ENCODE assay signal across 18 cellular contexts in the genomic region with DNA sequence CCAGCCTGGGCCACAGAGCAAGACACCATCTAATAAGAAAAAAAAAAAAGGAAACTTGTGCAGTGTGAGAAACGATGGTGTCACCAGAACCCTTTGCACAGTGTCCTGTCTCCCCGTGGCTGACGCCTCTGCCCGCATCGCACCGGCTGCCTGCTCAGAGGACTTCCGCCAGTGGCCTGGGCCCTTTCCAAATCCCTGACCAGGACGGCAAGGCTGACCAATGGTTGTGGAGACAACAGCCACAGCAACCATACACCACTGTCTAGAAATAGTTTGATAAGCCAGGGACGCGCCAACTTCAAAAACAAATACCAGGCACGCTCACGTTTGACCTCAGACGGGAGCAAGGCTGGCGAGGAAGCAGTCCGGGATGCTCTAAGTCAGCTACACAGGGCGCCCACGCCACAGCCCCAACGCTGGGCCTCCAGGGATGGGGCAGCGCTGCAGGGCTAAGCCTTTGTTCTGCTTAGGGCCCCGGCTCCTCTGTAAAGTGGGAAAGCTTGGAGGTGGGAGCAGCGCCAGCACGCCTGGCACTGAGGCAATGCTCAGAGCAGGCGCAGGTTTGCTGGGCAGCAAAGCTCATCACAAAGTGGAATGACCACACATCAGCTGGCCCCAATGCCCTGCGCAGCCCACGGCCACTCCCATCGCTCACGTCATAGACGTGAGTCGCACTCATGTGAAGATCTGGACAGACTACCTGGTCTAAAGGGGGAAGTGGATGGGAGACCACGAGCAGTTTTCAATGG. TPM values are rescaled to one million over a fixed set of nuclear protein-coding genes. Genes with fewer than 3 reads are reported as not detected.
DNase-seq lines count a peak whose midpoint lies in the region; ATAC-seq and TF ChIP-seq lines count a peak whose summit lies in the region.
"Had no signal": no experiment of that assay in that cellular context is flagged by ENCODE, and none has a peak within 500 bp of the region (broad histone marks: within the 10 kb centered on the region; RNA-seq: fewer than 3 reads in every experiment).

No MANE protein-coding gene starts in this region.

- H3K36me3 ChIP-seq in SK-N-SH (replicated peaks in 1 of 2; ENCODE audit: control insufficient read depth in 1 of 2, insufficient read depth in 2 of 2, low read length in 1 of 2) (peaks cover 53 to 72% of the 10 kb centered on the region in 2 experiments), IMR-90 (ENCODE audit: control insufficient read depth, insufficient read depth, low read length) (peaks cover 66% of the 10 kb centered on the region), neuronal stem cell (replicated peaks in 1 of 2; ENCODE audit: control insufficient read depth in 2 of 2, insufficient read depth in 2 of 2, low read length in 2 of 2) (peaks cover 61 to 90% of the 10 kb centered on the region in 2 donors)

- no peak overlapping the region for H3K4me3 ChIP-seq in SK-N-SH (ENCODE audit: low read depth in 2 of 2, low read length in 1 of 2)
- H3K4me3 ChIP-seq in IMR-90 (ENCODE audit: insufficient read depth, low read depth, low read length), result no peak overlapping the region
- H3K4me3 ChIP-seq in choroid plexus epithelial cell (ENCODE audit: low read depth, low read length), result no peak overlapping the region
- no peak overlapping the region for H3K4me3 ChIP-seq in neuronal stem cell (ENCODE audit: low read length in 2 of 2)
- H3K4me3 ChIP-seq: MG63, mucosa of descending colon had no signal

- H2BK120ac ChIP-seq in IMR-90 (ENCODE audit: low read depth, low read length) (no peak overlapping the region), neuronal stem cell (ENCODE audit: low read depth, low read length) (no peak overlapping the region)

- DNase-seq in SK-N-SH (no peak), IMR-90 (peak; percentile 42), choroid plexus epithelial cell (ENCODE audit: low read depth) (peak; percentile 16), neuronal stem cell (ENCODE audit: low spot score) (no peak)
- DNase-seq in activated CD8-positive, alpha-beta memory T cell treated with anti-CD3 and anti-CD28 coated beads, Interleukin-2, amount 50 U/mL, for 48 hours, result no peak
- DNase-seq in stimulated activated CD8-positive, alpha-beta memory T cell treated with anti-CD3 and anti-CD28 coated beads, Interleukin-4, amount 100 ng/mL, for 48 hours, result no peak
- DNase-seq: activated B cell treated with CpG ODN at 0.5 μM for 24 hours; activated CD8-positive, alpha-beta memory T cell treated with anti-CD3 and anti-CD28 coated beads, Interleukin-2, amount 10 ng/mL, durations not matched to agents 7 days and 5 days; activated naive CD8-positive, alpha-beta T cell treated with anti-CD3 and anti-CD28 coated beads, Interleukin-2, amount 10 ng/mL, durations not matched to agents 7 days and 5 days; CD8-positive, alpha-beta memory T cell; cerebellar nuclear complex; MG63; mucosa of descending colon; NCI-H82; T-cell had no signal

- no peak overlapping the region for H2BK12ac ChIP-seq in neuronal stem cell (ENCODE audit: low read length)

- no peak for TF ChIP-seq EP300 in SK-N-SH (IDR thresholded peaks at IDR 0.05; ENCODE audit: borderline replicate concordance in 1 of 2, low read depth in 1 of 2, low read length in 1 of 2)

- H3K14ac ChIP-seq in IMR-90 (replicated peaks; ENCODE audit: low read depth, low read length), result no peak overlapping the region
- no peak overlapping the region for H3K14ac ChIP-seq in neuronal stem cell (ENCODE audit: low read length)

- no peaks in the 10 kb centered on the region for H3K9me2 ChIP-seq in SK-N-SH

- 92% methylated on average over 28 of the region's 30 CpGs for WGBS in SK-N-SH (ENCODE audit: low lambda C conversion rate)
- WGBS in IMR-90 (ENCODE audit: extremely low coverage in 2 of 2, insufficient read length in 1 of 2), 2 experiments, result 89% methylated on average over 7 of the region's 30 CpGs; no CpG with 5 or more reads in 1 of the 2 experiments
- WGBS in neuronal stem cell (ENCODE audit: extremely low coverage in 2 of 2, insufficient read length in 2 of 2, insufficient replicate concordance in 1 of 2), 2 donors, result no CpG with 5 or more reads among the region's 30 CpGs

- no peak overlapping the region for H3K23ac ChIP-seq in IMR-90 (ENCODE audit: low read depth, low read length)
- peak overlapping the region; percentile 12 for H3K23ac ChIP-seq in neuronal stem cell (ENCODE audit: low read depth, low read length, poor library complexity)

- H3K4ac ChIP-seq in IMR-90 (ENCODE audit: low read depth, low read length) (no peak overlapping the region), neuronal stem cell (ENCODE audit: low read length) (no peak overlapping the region)

- H4K91ac ChIP-seq in IMR-90 (ENCODE audit: insufficient read depth, low read depth, low read length) (no peak overlapping the region), neuronal stem cell (ENCODE audit: low read depth, low read length, poor library complexity) (no peak overlapping the region)

- H3K9me3 ChIP-seq in SK-N-SH (no peaks in the 10 kb centered on the region), IMR-90 (ENCODE audit: control insufficient read depth, insufficient read depth, low read length) (no peaks in the 10 kb centered on the region), neuronal stem cell (replicated peaks in 1 of 2; ENCODE audit: control insufficient read depth in 2 of 2, insufficient read depth in 1 of 2, low read depth in 1 of 2, low read length in 2 of 2) (no peaks in the 10 kb centered on the region)
- H3K9me3 ChIP-seq: MG63, mucosa of descending colon had no signal

- peak overlapping the region; percentile 44 for H2AK9ac ChIP-seq in IMR-90 (replicated peaks; ENCODE audit: low read depth, low read length, poor library complexity)

- H3K18ac ChIP-seq in IMR-90 (ENCODE audit: low read depth, low read length) (no peak overlapping the region), neuronal stem cell (ENCODE audit: low read length) (no peak overlapping the region)

- CTCF ChIA-PET in SK-N-SH (lab: Yijun Ruan, JAX), result no interaction called here
- CTCF ChIA-PET in IMR-90 (lab: Yijun Ruan, JAX), result no interaction called here

- H4K8ac ChIP-seq in IMR-90 (ENCODE audit: low read depth in 2 of 2, low read length in 2 of 2) (no peak overlapping the region), neuronal stem cell (ENCODE audit: low read depth, low read length) (no peak overlapping the region)

- H2AFZ ChIP-seq in SK-N-SH (ENCODE audit: low read depth) (no peak overlapping the region), IMR-90 (replicated peaks; ENCODE audit: low read length, poor library complexity) (no peak overlapping the region), neuronal stem cell (ENCODE audit: low read length) (no peak overlapping the region)
- H2AFZ ChIP-seq: parathyroid adenoma had no signal

- TF ChIP-seq CTCF in SK-N-SH (IDR thresholded peaks at IDR 0.05) (no peak), IMR-90 (conservative IDR thresholded peaks at IDR 0.05; ENCODE audit: low read depth, low read length) (no peak), choroid plexus epithelial cell (conservative IDR thresholded peaks at IDR 0.05; ENCODE audit: low read depth, low read length) (no peak)

- no peaks in the 10 kb centered on the region for H3K9me1 ChIP-seq in IMR-90 (ENCODE audit: insufficient read depth, low read length)

- peaks cover 25 to 49% of the 10 kb centered on the region in 2 experiments for H3K79me1 ChIP-seq in IMR-90 (ENCODE audit: low read depth in 1 of 2, low read length in 2 of 2)
- H3K79me1 ChIP-seq in neuronal stem cell (ENCODE audit: low read depth, low read length), result peaks cover 10% of the 10 kb centered on the region

- H3K4me1 ChIP-seq in SK-N-SH (ENCODE audit: control insufficient read depth in 1 of 2, insufficient read depth in 2 of 2, low read depth in 1 of 2, low read length in 1 of 2), result no peaks in the 10 kb centered on the region
- no peaks in the 10 kb centered on the region for H3K4me1 ChIP-seq in IMR-90 (ENCODE audit: control insufficient read depth, insufficient read depth, low read length)
- H3K4me1 ChIP-seq in neuronal stem cell (ENCODE audit: control insufficient read depth in 2 of 2, insufficient read depth in 1 of 2, low read depth in 1 of 2, low read length in 2 of 2), result no peaks in the 10 kb centered on the region
- H3K4me1 ChIP-seq: parathyroid adenoma had no signal

- peaks cover 28% of the 10 kb centered on the region for H4K20me1 ChIP-seq in SK-N-SH (ENCODE audit: insufficient read depth)
- H4K20me1 ChIP-seq in IMR-90 (ENCODE audit: insufficient read depth, low read length), result peaks cover 30% of the 10 kb centered on the region

- H3F3A ChIP-seq in SK-N-SH (replicated peaks; ENCODE audit: insufficient read depth), result peaks cover 25% of the 10 kb centered on the region

- no peak overlapping the region for H3K56ac ChIP-seq in IMR-90 (ENCODE audit: extremely low read depth, insufficient read depth, low read length)

- TF ChIP-seq RAD21 in SK-N-SH (IDR thresholded peaks at IDR 0.05; ENCODE audit: low read length) (no peak), IMR-90 (IDR thresholded peaks at IDR 0.05; ENCODE audit: low read length) (no peak)

- no peak overlapping the region for H2BK20ac ChIP-seq in IMR-90 (ENCODE audit: low read depth, low read length)

- H2AK5ac ChIP-seq in IMR-90 (ENCODE audit: low read depth, low read length) (no peak overlapping the region), neuronal stem cell (ENCODE audit: low read depth, low read length) (no peak overlapping the region)

- H3K79me2 ChIP-seq in SK-N-SH (ENCODE audit: insufficient read depth), result peaks cover 30% of the 10 kb centered on the region; the same call in 1 of the 2 replicates

- H3K27ac ChIP-seq in SK-N-SH (ENCODE audit: low read depth in 2 of 2, low read length in 1 of 2), result peak overlapping the region in 1 of 2 experiments; percentile 35; a peak in 2 of 4 replicates
- no peak overlapping the region for H3K27ac ChIP-seq in IMR-90 (ENCODE audit: insufficient read depth, low read length)
- H3K27ac ChIP-seq in neuronal stem cell (replicated peaks; ENCODE audit: low read length), result no peak overlapping the region
- H3K27ac ChIP-seq: parathyroid adenoma had no signal

- in situ Hi-C loops in IMR-90 (cut with MboI; ENCODE audit: low sequenced_read_pairs), result no loop called here

- H2BK15ac ChIP-seq in IMR-90 (ENCODE audit: low read depth, low read length) (no peak overlapping the region), neuronal stem cell (ENCODE audit: low read length) (no peak overlapping the region)

- intact Hi-C loops in IMR-90 (cut with micrococcal nuclease), result no loop called here

- ATAC-seq in SK-N-SH treated with all-trans-retinoic acid at 6 μM for 48 hours, result peak; percentile 6; the same call in 2 of the 3 replicates
- no peak for ATAC-seq in IMR-90 (ENCODE audit: low read depth)
- no peak for ATAC-seq in HG03045 (IDR thresholded peaks at IDR 0.05; ENCODE audit: unreplicated experiment)
- ATAC-seq: activated CD8-positive, alpha-beta memory T cell treated with anti-CD3 and anti-CD28 coated beads, Interleukin-2, amount 10 ng/mL, durations not matched to agents 7 days and 5 days; mucosa of descending colon; T-cell had no signal

- no peak for TF ChIP-seq POLR2A in IMR-90 (IDR thresholded peaks at IDR 0.05; ENCODE audit: low read depth, low read length)

- H4K5ac ChIP-seq in IMR-90 (ENCODE audit: low read depth, low read length), result no peak overlapping the region

- BruUV-seq in IMR-90 (replicated peaks; lab: Mats Ljungman, UMichigan), result no TSS peak

- no peaks in the 10 kb centered on the region for H3K27me3 ChIP-seq in SK-N-SH (ENCODE audit: insufficient read depth)
- no peaks in the 10 kb centered on the region for H3K27me3 ChIP-seq in IMR-90 (ENCODE audit: control insufficient read depth, insufficient read depth, low read length)
- H3K27me3 ChIP-seq in neuronal stem cell (ENCODE audit: control insufficient read depth in 3 of 3, insufficient read depth in 3 of 3, low read depth in 1 of 3, low read length in 3 of 3), result no peaks in the 10 kb centered on the region
- H3K27me3 ChIP-seq: MG63 had no signal

- POLR2A ChIA-PET in SK-N-SH (lab: Yijun Ruan, JAX) (no interaction called here), IMR-90 (lab: Charles Lee; ENCODE audit: unreplicated experiment) (no interaction called here)

- H3K9ac ChIP-seq in SK-N-SH (no peak overlapping the region), IMR-90 (ENCODE audit: low read depth, low read length) (no peak overlapping the region), neuronal stem cell (ENCODE audit: low read depth, low read length, poor library complexity) (no peak overlapping the region)
- H3K9ac ChIP-seq: parathyroid adenoma had no signal

- dilution Hi-C loops in IMR-90 (cut with HindIII; ENCODE audit: low sequenced_read_pairs, unreplicated experiment), result no loop called here

- H2BK5ac ChIP-seq in IMR-90 (ENCODE audit: low read depth, low read length, poor library complexity, severe bottlenecking) (no peak overlapping the region), neuronal stem cell (ENCODE audit: low read length) (no peak overlapping the region)

- H3K4me2 ChIP-seq in SK-N-SH (no peak overlapping the region), IMR-90 (ENCODE audit: low read depth, low read length) (no peak overlapping the region), neuronal stem cell (ENCODE audit: insufficient read depth, low read length, poor library complexity, severe bottlenecking) (no peak overlapping the region)

RNA-seq across cellular contexts. Expression of a gene that starts 12.5 kb away (rescaled TPM):
- 19.9 and 22.5 TPM in 2 replicates for polyA plus RNA-seq in SK-N-SH (2012; rRNA removed)
- polyA plus RNA-seq in SK-N-SH (2012; cell fraction: cytosol; rRNA removed), result 11.6 and 15.3 TPM in 2 replicates
- polyA plus RNA-seq in SK-N-SH (2012; cell fraction: nucleus; rRNA removed), result 14.8 and 16.5 TPM in 2 replicates
- total RNA-seq in IMR-90 (2012; rRNA removed), result 36.9 and 37.8 TPM in 2 replicates
- polyA plus RNA-seq in IMR-90 (2012; rRNA removed), result 24.1 and 25.2 TPM in 2 replicates
- 11.1 and 21.8 TPM in 2 replicates for polyA plus RNA-seq in IMR-90 (2012; cell fraction: cytosol; rRNA removed)
- polyA plus RNA-seq in IMR-90 (2012; cell fraction: nucleus; rRNA removed; ENCODE audit: low replicate concordance), result 8.5 and 14.7 TPM in 2 replicates
- polyA plus RNA-seq in neuronal stem cell (2013, experiment 1 of 2), result 33.9 TPM
- 34.5 TPM for polyA plus RNA-seq in neuronal stem cell (2013, experiment 2 of 2)

RNA-seq across cellular contexts. Expression of a gene that starts 35.8 kb away (rescaled TPM):
- polyA plus RNA-seq in SK-N-SH (2012; rRNA removed) (25.4 and 35.8 TPM in 2 replicates), IMR-90 (2012; rRNA removed) (20.1 and 20.7 TPM in 2 replicates)
- 23.8 and 25.0 TPM in 2 replicates for polyA plus RNA-seq in SK-N-SH (2012; cell fraction: cytosol; rRNA removed)
- 21.8 and 26.8 TPM in 2 replicates for polyA plus RNA-seq in SK-N-SH (2012; cell fraction: nucleus; rRNA removed)
- 10.9 and 13.3 TPM in 2 replicates for total RNA-seq in IMR-90 (2012; rRNA removed)
- polyA plus RNA-seq in IMR-90 (2012; cell fraction: cytosol; rRNA removed), result 19.8 and 25.9 TPM in 2 replicates
- 9.2 and 12.3 TPM in 2 replicates for polyA plus RNA-seq in IMR-90 (2012; cell fraction: nucleus; rRNA removed; ENCODE audit: low replicate concordance)
- 19.8 TPM for polyA plus RNA-seq in neuronal stem cell (2013, experiment 1 of 2)
- 22.6 TPM for polyA plus RNA-seq in neuronal stem cell (2013, experiment 2 of 2)

RNA-seq across cellular contexts. Expression of a gene that starts 36.0 kb away (rescaled TPM):
- 17.8 and 20.1 TPM in 2 replicates for polyA plus RNA-seq in SK-N-SH (2012; rRNA removed)
- polyA plus RNA-seq in SK-N-SH (2012; cell fraction: cytosol; rRNA removed), result 5.5 and 6.8 TPM in 2 replicates
- 89.3 and 94.3 TPM in 2 replicates for polyA plus RNA-seq in SK-N-SH (2012; cell fraction: nucleus; rRNA removed)
- total RNA-seq in IMR-90 (2012; rRNA removed), result 17.2 TPM in 2 replicates
- 20.7 and 22.4 TPM in 2 replicates for polyA plus RNA-seq in IMR-90 (2012; rRNA removed)
- polyA plus RNA-seq in IMR-90 (2012; cell fraction: cytosol; rRNA removed), result 5.0 and 6.0 TPM in 2 replicates
- polyA plus RNA-seq in IMR-90 (2012; cell fraction: nucleus; rRNA removed; ENCODE audit: low replicate concordance), result 98.2 and 146 TPM in 2 replicates
- 34.0 TPM for polyA plus RNA-seq in neuronal stem cell (2013, experiment 1 of 2)
- polyA plus RNA-seq in neuronal stem cell (2013, experiment 2 of 2), result 33.7 TPM

RNA-seq across cellular contexts. Expression of a gene that starts 38.4 kb away (rescaled TPM):
- 55.1 and 85.2 TPM in 2 replicates for polyA plus RNA-seq in SK-N-SH (2012; rRNA removed)
- polyA plus RNA-seq in SK-N-SH (2012; cell fraction: cytosol; rRNA removed), result 22.7 and 26.0 TPM in 2 replicates
- polyA plus RNA-seq in SK-N-SH (2012; cell fraction: nucleus; rRNA removed), result 301 and 345 TPM in 2 replicates
- 63.4 and 66.4 TPM in 2 replicates for total RNA-seq in IMR-90 (2012; rRNA removed)
- polyA plus RNA-seq in IMR-90 (2012; rRNA removed), result 80.4 and 82.4 TPM in 2 replicates
- polyA plus RNA-seq in IMR-90 (2012; cell fraction: cytosol; rRNA removed), result 21.2 and 34.0 TPM in 2 replicates
- polyA plus RNA-seq in IMR-90 (2012; cell fraction: nucleus; rRNA removed; ENCODE audit: low replicate concordance), result 229 and 398 TPM in 2 replicates
- 34.7 TPM for polyA plus RNA-seq in neuronal stem cell (2013, experiment 1 of 2)
- 30.8 TPM for polyA plus RNA-seq in neuronal stem cell (2013, experiment 2 of 2)

Comparison
In these comparisons a context has a peak if more than half of its experiments do, and no peak if none do; other contexts are left out.
1. DNase-seq: peak in IMR-90 (single experiment) and choroid plexus epithelial cell (single experiment); none in SK-N-SH (single experiment), neuronal stem cell (single experiment), activated CD8-positive, alpha-beta memory T cell treated with anti-CD3 and anti-CD28 coated beads, Interleukin-2, amount 50 U/mL, for 48 hours (single experiment) and stimulated activated CD8-positive, alpha-beta memory T cell treated with anti-CD3 and anti-CD28 coated beads, Interleukin-4, amount 100 ng/mL, for 48 hours (single experiment).